In the genomic region with DNA sequence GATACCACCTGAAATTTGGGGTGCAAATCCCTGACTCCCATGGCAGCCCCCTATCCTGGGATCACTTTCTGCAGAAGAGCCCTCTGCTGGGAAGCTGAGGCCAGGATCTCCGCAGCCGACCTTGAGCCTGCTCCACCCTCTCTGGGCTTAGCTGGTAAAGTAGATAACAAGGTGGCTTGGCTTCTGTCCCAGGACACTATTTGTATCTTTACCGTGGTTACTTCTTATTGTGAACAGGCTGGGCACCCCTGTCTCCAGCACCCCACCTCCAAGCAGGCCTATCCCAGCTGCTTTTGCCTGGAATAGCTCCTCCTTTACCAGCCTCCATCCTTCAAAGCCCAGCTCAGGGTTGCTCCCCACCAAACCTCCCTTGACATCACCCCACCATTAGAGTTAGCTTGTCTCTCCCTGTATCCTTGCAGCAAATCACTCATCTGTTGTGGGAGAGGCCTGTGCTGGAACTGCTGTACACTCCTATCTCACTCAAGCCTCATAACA, we compare ENCODE assay signal across 18 cellular contexts. TPM values are rescaled to one million over a fixed set of nuclear protein-coding genes. Genes with fewer than 3 reads are reported as not detected.
A peak's percentile ranks its signal among the peaks of the same experiment; 100 is the strongest.
DNase-seq lines count a peak whose midpoint lies in the region; ATAC-seq and TF ChIP-seq lines count a peak whose summit lies in the region.
"Had no signal": no experiment of that assay in that cellular context is flagged by ENCODE, and none has a peak within 500 bp of the region (broad histone marks: within the 10 kb centered on the region; RNA-seq: fewer than 3 reads in every experiment).

No MANE protein-coding gene starts in this region.

- peaks cover 0 to 34% (median 2%) of the 10 kb centered on the region in 4 donors for H3K4me1 ChIP-seq in Peyer's patch
- peaks cover 32% of the 10 kb centered on the region for H3K4me1 ChIP-seq in mammary epithelial cell (ENCODE audit: insufficient read depth, low read length)
- H3K4me1 ChIP-seq in right cardiac atrium (ENCODE audit: control insufficient read depth, insufficient read depth, low read length), result peaks cover 2% of the 10 kb centered on the region
- peaks cover 14% of the 10 kb centered on the region for H3K4me1 ChIP-seq in testis
- H3K4me1 ChIP-seq: breast epithelium had no signal

- no TSS peak for BruUV-seq in mammary epithelial cell (replicated peaks; lab: Mats Ljungman, UMichigan)

- DNase-seq in Peyer's patch, result peak in 2 of 3 donors; percentile 74 to 84
- no peak for DNase-seq in mammary epithelial cell
- peak; percentile 43 to 81 (median 78) for DNase-seq in right cardiac atrium
- DNase-seq in testis, result peak; percentile 93
- DNase-seq in NCI-H128 (lab: John Stamatoyannopoulos, UW; ENCODE audit: unreplicated experiment), result no peak
- DNase-seq in GM19240 (ENCODE audit: insufficient read length, low spot score), result no peak
- DNase-seq: activated CD4-positive, alpha-beta T cell treated with anti-CD3 and anti-CD28 coated beads, Interleukin-2, amount 10 ng/mL, durations not matched to agents 7 days and 5 days; AML-193; Calu3; PC-9; stimulated activated CD4-positive, alpha-beta T cell treated with anti-CD3 and anti-CD28 coated beads, Interleukin-4, amount 100 ng/mL, for 24 hours; stimulated activated CD8-positive, alpha-beta memory T cell treated with anti-CD3 and anti-CD28 coated beads, Interleukin-4, amount 100 ng/mL, for 48 hours had no signal

- H3K9me3 ChIP-seq in Peyer's patch (no peaks in the 10 kb centered on the region), mammary epithelial cell (replicated peaks; ENCODE audit: insufficient read depth, low read length) (no peaks in the 10 kb centered on the region), right cardiac atrium (ENCODE audit: control insufficient read depth, low read length) (no peaks in the 10 kb centered on the region), testis (no peaks in the 10 kb centered on the region)
- H3K9me3 ChIP-seq: breast epithelium had no signal

- dilution Hi-C loops in mammary epithelial cell (cut with HindIII; ENCODE audit: low sequenced_read_pairs), result no loop called here

- no peaks in the 10 kb centered on the region for H4K20me1 ChIP-seq in mammary epithelial cell (ENCODE audit: insufficient read depth, low read length)

- H3K27ac ChIP-seq in Peyer's patch (peak overlapping the region in 2 of 4 donors; percentile 58 to 78), mammary epithelial cell (ENCODE audit: insufficient read depth, low read depth, low read length) (no peak overlapping the region), right cardiac atrium (ENCODE audit: low read length) (peak overlapping the region; percentile 85), testis (no peak overlapping the region)
- H3K27ac ChIP-seq: breast epithelium, PC-9 had no signal

- no peaks in the 10 kb centered on the region for H3K79me2 ChIP-seq in mammary epithelial cell (ENCODE audit: insufficient read depth, low read length)

- TF ChIP-seq CTCF in Peyer's patch (IDR thresholded peaks at IDR 0.05), result peak in 3 of 6 experiments; percentile 51 to 54 (median 52)
- no peak for TF ChIP-seq CTCF in mammary epithelial cell (conservative IDR thresholded peaks at IDR 0.05 in 1 of 2, IDR thresholded peaks at IDR 0.05 in 1 of 2; ENCODE audit: extremely low read depth in 1 of 2, insufficient read depth in 1 of 2, low read depth in 1 of 2, low read length in 2 of 2)
- no peak for TF ChIP-seq CTCF in testis (IDR thresholded peaks at IDR 0.05)

- no peak overlapping the region for H3K4me2 ChIP-seq in mammary epithelial cell (ENCODE audit: insufficient read depth, low read depth, low read length)
- H3K4me2 ChIP-seq: PC-9 had no signal

- ATAC-seq in right cardiac atrium (peak; percentile 71 to 74), HG03432 (IDR thresholded peaks at IDR 0.05; ENCODE audit: unreplicated experiment) (no peak)
- ATAC-seq: activated naive CD4-positive, alpha-beta T cell treated with anti-CD3 and anti-CD28 coated beads, Interleukin-2, amount 50 U/mL, for 72 hours; GM12878 had no signal

- peak overlapping the region; percentile 14 for H2AFZ ChIP-seq in mammary epithelial cell (ENCODE audit: low read depth, low read length)
- H2AFZ ChIP-seq: PC-9 had no signal

- H3K36me3 ChIP-seq in Peyer's patch (no peaks in the 10 kb centered on the region), mammary epithelial cell (ENCODE audit: insufficient read depth, low read length) (no peaks in the 10 kb centered on the region), testis (ENCODE audit: low read depth, missing control alignments) (no peaks in the 10 kb centered on the region)
- H3K36me3 ChIP-seq: breast epithelium had no signal

- CTCF ChIA-PET in mammary epithelial cell (lab: Charles Lee; ENCODE audit: low non-redundant PET), result no interaction called here

- H3K4me3 ChIP-seq in Peyer's patch, result no peak overlapping the region
- H3K4me3 ChIP-seq in mammary epithelial cell (replicated peaks in 1 of 3; ENCODE audit: insufficient read depth in 1 of 3, low read depth in 2 of 3, low read length in 3 of 3), result no peak overlapping the region
- H3K4me3 ChIP-seq in right cardiac atrium (ENCODE audit: low read length), result peak overlapping the region; percentile 34
- H3K4me3 ChIP-seq in testis, result no peak overlapping the region
- H3K4me3 ChIP-seq: breast epithelium, GM12878, PC-9 had no signal

- no peaks in the 10 kb centered on the region for H3K27me3 ChIP-seq in Peyer's patch
- no peaks in the 10 kb centered on the region for H3K27me3 ChIP-seq in mammary epithelial cell (ENCODE audit: insufficient read depth, low read length)
- no peaks in the 10 kb centered on the region for H3K27me3 ChIP-seq in right cardiac atrium (ENCODE audit: control insufficient read depth, insufficient read depth)
- no peaks in the 10 kb centered on the region for H3K27me3 ChIP-seq in testis
- H3K27me3 ChIP-seq: breast epithelium had no signal

- in situ Hi-C loops in mammary epithelial cell (cut with MboI; ENCODE audit: low sequenced_read_pairs in 2 of 2), result loop anchor here (5.0 to 10.0 kb wide), 2 partner anchors 104 to 458 kb away; no protein-coding TSS in a partner anchor

- no peak for TF ChIP-seq POLR2A in Peyer's patch (IDR thresholded peaks at IDR 0.05)
- TF ChIP-seq POLR2A in testis (IDR thresholded peaks at IDR 0.05), result no peak

- H3K9ac ChIP-seq in mammary epithelial cell (ENCODE audit: insufficient read depth, low read length), result no peak overlapping the region

- WGBS in mammary epithelial cell (ENCODE audit: low coverage, missing lambda C conversion rate), result 70% methylated on average over 3 of the region's 3 CpGs
- WGBS in right cardiac atrium, result 38% methylated on average over 3 of the region's 3 CpGs
- WGBS in testis, 2 donors, result 44 to 52% methylated on average over 3 of the region's 3 CpGs

- intact Hi-C loops in mammary epithelial cell (cut with micrococcal nuclease) (no loop called here), right cardiac atrium (cut with DNase I) (loop anchor here in 2 of 4 donors (10.0 kb wide), 2 partner anchors 102 to 458 kb away; no protein-coding TSS in a partner anchor), testis (cut with DNase I; ENCODE audit: low total_unique reads) (loop anchor here (10.0 kb wide), 1 partner anchor 102 kb away; no protein-coding TSS in a partner anchor)

RNA-seq across cellular contexts. Expression of gene P2RY2, which starts 35.2 kb away (rescaled TPM):
- total RNA-seq in Peyer's patch (10 to 100 TPM in 3 of 4 donors, 1 to 10 TPM in 1; 6.6 to 42.7 (median 33.5) TPM), mammary epithelial cell (10 to 100 TPM in 1 of 2 donors, 1 to 10 TPM in 1; 7.8 to 21.6 TPM), right cardiac atrium (10 to 100 TPM in 1 of 4 donors, 1 to 10 TPM in 3; 5.5 to 15.1 (median 9.2) TPM), testis (1 to 10 TPM; 2.0 to 3.6 TPM)
- polyA plus RNA-seq in mammary epithelial cell (27.6 TPM), right cardiac atrium (5.4 TPM), testis (ENCODE audit: insufficient read depth, low read depth, low replicate concordance) (0.94 TPM)
- polyA minus RNA-seq in mammary epithelial cell, result 31.5 TPM
- total RNA-seq: activated CD4-positive, alpha-beta T cell treated with anti-CD3 and anti-CD28 coated beads, Interleukin-2, amount 10 ng/mL, durations not matched to agents 7 days and 5 days; activated naive CD4-positive, alpha-beta T cell treated with anti-CD3 and anti-CD28 coated beads, Interleukin-2, amount 50 U/mL, for 72 hours; G401; temporal lobe had no signal

RNA-seq across cellular contexts. Expression of gene FCHSD2, which starts 40.8 kb away (rescaled TPM):
- total RNA-seq in Peyer's patch (10 to 100 TPM in 3 of 4 donors, 1 to 10 TPM in 1; 6.7 to 95.7 (median 10.2) TPM), mammary epithelial cell (10 to 100 TPM in 1 of 2 donors, 1 to 10 TPM in 1; 6.0 to 37.2 TPM), right cardiac atrium (10 to 100 TPM; 35.4 to 54.1 (median 39.3) TPM), testis (10 to 100 TPM; 65.9 to 69.6 TPM)
- polyA plus RNA-seq in mammary epithelial cell (11.7 TPM), right cardiac atrium (12.6 TPM), testis (ENCODE audit: insufficient read depth, low read depth, low replicate concordance) (44.0 TPM)
- polyA minus RNA-seq in mammary epithelial cell, result 9.5 TPM

Comparison
In these comparisons a context has a peak if more than half of its experiments do, and no peak if none do; other contexts are left out.
1. DNase-seq: peak in Peyer's patch (2 of 3), right cardiac atrium (3 of 3) and testis (single experiment); none in mammary epithelial cell (single experiment), NCI-H128 (single experiment) and GM19240 (single experiment).